10 cellular contexts compared by ENCODE assay signal in genomic region chr17:76872221-76872873, GRCh38. TPM values are rescaled to one million over a fixed set of nuclear protein-coding genes. Genes with fewer than 3 reads are reported as not detected.
A peak's percentile ranks its signal among the peaks of the same experiment; 100 is the strongest.
DNase-seq lines count a peak whose midpoint lies in the region; ATAC-seq and TF ChIP-seq lines count a peak whose summit lies in the region.
"Had no signal": no experiment of that assay in that cellular context is flagged by ENCODE, and none has a peak within 500 bp of the region (broad histone marks: within the 10 kb centered on the region; RNA-seq: fewer than 3 reads in every experiment).

No MANE protein-coding gene starts in this region.

- ATAC-seq in stimulated activated naive CD8-positive, alpha-beta T cell treated with anti-CD3 and anti-CD28 coated beads, Interleukin-15, Interleukin-2, amounts not matched to agents 100 U/mL and 50 U/mL, for 24 hours, result no peak
- ATAC-seq in HG02798 (IDR thresholded peaks at IDR 0.05; ENCODE audit: poor library complexity, unreplicated experiment), result no peak
- ATAC-seq: naive thymus-derived CD4-positive, alpha-beta T cell had no signal

- no peak overlapping the region for H3K27ac ChIP-seq in epithelial cell of prostate

- intact Hi-C loops in cardiac septum (cut with DNase I), result loop anchor here (10.0 kb wide), 1 partner anchor 982 kb away; no protein-coding TSS in a partner anchor

- DNase-seq in activated CD4-positive, alpha-beta T cell treated with anti-CD3 and anti-CD28 coated beads for 48 hours, result peak; percentile 25
- no peak for DNase-seq in activated CD4-positive, alpha-beta T cell treated with anti-CD3 and anti-CD28 coated beads, Interleukin-2, amount 50 U/mL, for 48 hours
- peak; percentile 68 for DNase-seq in epithelial cell of prostate (ENCODE audit: low read depth, low spot score)
- peak; percentile 20 for DNase-seq in stimulated activated naive CD8-positive, alpha-beta T cell treated with anti-CD3 and anti-CD28 coated beads, Interleukin-15, Interleukin-2, amounts not matched to agents 100 U/mL and 50 U/mL, for 24 hours
- no peak for DNase-seq in cardiac septum (ENCODE audit: low spot score)
- no peak for DNase-seq in NCI-H128 (lab: John Stamatoyannopoulos, UW; ENCODE audit: unreplicated experiment)
- DNase-seq: NCI-H1105 had no signal

TF ChIP-seq in PFSK-1, 5 proteins besides CTCF, POLR2A, EP300 and RAD21:
- peak; percentile 22 for TF ChIP-seq FOXP2 (optimal IDR thresholded peaks at IDR 0.05; ENCODE audit: borderline replicate concordance, extremely low read depth, extremely low read length, insufficient read depth)
- TF ChIP-seq TAF1 (IDR thresholded peaks at IDR 0.05; ENCODE audit: borderline replicate concordance, insufficient read depth, low read length), result no peak
- TF ChIP-seq POLR2AphosphoS5 (IDR thresholded peaks at IDR 0.05; ENCODE audit: low read depth, low read length), result no peak; the same call in 1 of the 2 replicates
- TF ChIP-seq REST (IDR thresholded peaks at IDR 0.05; ENCODE audit: insufficient read depth in 1 of 2, low read depth in 2 of 2, low read length in 2 of 2), result peak; percentile 15 to 56; a peak in 1 of 4 replicates
- no peak for TF ChIP-seq SIN3A (IDR thresholded peaks at IDR 0.05; ENCODE audit: borderline replicate concordance, insufficient read depth, low read length)

RNA-seq across cellular contexts. Expression of gene MGAT5B, which starts 4.1 kb away (rescaled TPM):
- polyA plus RNA-seq in PFSK-1 (2012; ENCODE audit: insufficient read length, low read depth), result 25.2 TPM
- 0.13 TPM for total RNA-seq in cardiac septum

Comparison
In these comparisons a context has a peak if more than half of its experiments do, and no peak if none do; other contexts are left out.
1. DNase-seq: peak in activated CD4-positive, alpha-beta T cell treated with anti-CD3 and anti-CD28 coated beads for 48 hours (single experiment), epithelial cell of prostate (single experiment) and stimulated activated naive CD8-positive, alpha-beta T cell treated with anti-CD3 and anti-CD28 coated beads, Interleukin-15, Interleukin-2, amounts not matched to agents 100 U/mL and 50 U/mL, for 24 hours (single experiment); none in activated CD4-positive, alpha-beta T cell treated with anti-CD3 and anti-CD28 coated beads, Interleukin-2, amount 50 U/mL, for 48 hours (0 of 2), cardiac septum (single experiment) and NCI-H128 (single experiment).